In the genomic region with DNA sequence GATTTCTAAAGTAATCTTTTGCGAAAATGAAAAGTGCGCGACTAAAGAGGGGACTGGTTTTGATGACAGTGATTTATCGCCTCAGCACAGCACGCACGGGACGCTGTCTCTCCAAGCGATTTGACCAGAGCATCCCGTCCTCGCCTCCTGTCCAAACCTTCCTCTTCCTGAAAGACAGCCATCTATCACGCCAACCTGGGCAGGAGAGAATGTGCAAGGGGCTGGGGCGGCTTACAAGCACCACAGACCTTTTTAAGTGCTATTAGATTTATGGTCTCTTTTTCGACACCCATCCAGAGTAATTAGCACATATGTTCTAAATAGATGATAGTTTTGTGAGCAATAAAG, we compare ENCODE assay signal across 1 cellular context.
TF ChIP-seq lines count a peak whose summit lies in the region.

No MANE protein-coding gene starts in this region.

TF ChIP-seq in WTC11, 78 proteins besides CTCF, POLR2A, EP300 and RAD21 (continued from another document):
- TF ChIP-seq, protein P1, sequence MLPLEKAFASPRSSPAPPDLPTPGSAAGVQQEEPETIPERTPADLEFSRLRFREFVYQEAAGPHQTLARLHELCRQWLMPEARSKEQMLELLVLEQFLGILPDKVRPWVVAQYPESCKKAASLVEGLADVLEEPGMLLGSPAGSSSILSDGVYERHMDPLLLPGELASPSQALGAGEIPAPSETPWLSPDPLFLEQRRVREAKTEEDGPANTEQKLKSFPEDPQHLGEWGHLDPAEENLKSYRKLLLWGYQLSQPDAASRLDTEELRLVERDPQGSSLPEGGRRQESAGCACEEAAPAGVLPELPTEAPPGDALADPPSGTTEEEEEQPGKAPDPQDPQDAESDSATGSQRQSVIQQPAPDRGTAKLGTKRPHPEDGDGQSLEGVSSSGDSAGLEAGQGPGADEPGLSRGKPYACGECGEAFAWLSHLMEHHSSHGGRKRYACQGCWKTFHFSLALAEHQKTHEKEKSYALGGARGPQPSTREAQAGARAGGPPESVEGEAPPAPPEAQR (CRISPR knock-in tag; IDR thresholded peaks at IDR 0.05), result no peak
- no peak for TF ChIP-seq FOXJ3 (CRISPR knock-in tag; IDR thresholded peaks at IDR 0.05; ENCODE audit: borderline replicate concordance)
- TF ChIP-seq ZNF671 (CRISPR knock-in tag; IDR thresholded peaks at IDR 0.05), result no peak
- TF ChIP-seq, protein P2, sequence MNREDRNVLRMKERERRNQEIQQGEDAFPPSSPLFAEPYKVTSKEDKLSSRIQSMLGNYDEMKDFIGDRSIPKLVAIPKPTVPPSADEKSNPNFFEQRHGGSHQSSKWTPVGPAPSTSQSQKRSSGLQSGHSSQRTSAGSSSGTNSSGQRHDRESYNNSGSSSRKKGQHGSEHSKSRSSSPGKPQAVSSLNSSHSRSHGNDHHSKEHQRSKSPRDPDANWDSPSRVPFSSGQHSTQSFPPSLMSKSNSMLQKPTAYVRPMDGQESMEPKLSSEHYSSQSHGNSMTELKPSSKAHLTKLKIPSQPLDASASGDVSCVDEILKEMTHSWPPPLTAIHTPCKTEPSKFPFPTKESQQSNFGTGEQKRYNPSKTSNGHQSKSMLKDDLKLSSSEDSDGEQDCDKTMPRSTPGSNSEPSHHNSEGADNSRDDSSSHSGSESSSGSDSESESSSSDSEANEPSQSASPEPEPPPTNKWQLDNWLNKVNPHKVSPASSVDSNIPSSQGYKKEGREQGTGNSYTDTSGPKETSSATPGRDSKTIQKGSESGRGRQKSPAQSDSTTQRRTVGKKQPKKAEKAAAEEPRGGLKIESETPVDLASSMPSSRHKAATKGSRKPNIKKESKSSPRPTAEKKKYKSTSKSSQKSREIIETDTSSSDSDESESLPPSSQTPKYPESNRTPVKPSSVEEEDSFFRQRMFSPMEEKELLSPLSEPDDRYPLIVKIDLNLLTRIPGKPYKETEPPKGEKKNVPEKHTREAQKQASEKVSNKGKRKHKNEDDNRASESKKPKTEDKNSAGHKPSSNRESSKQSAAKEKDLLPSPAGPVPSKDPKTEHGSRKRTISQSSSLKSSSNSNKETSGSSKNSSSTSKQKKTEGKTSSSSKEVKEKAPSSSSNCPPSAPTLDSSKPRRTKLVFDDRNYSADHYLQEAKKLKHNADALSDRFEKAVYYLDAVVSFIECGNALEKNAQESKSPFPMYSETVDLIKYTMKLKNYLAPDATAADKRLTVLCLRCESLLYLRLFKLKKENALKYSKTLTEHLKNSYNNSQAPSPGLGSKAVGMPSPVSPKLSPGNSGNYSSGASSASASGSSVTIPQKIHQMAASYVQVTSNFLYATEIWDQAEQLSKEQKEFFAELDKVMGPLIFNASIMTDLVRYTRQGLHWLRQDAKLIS (CRISPR knock-in tag; IDR thresholded peaks at IDR 0.05; ENCODE audit: borderline replicate concordance), result no peak
